In the genomic region with DNA sequence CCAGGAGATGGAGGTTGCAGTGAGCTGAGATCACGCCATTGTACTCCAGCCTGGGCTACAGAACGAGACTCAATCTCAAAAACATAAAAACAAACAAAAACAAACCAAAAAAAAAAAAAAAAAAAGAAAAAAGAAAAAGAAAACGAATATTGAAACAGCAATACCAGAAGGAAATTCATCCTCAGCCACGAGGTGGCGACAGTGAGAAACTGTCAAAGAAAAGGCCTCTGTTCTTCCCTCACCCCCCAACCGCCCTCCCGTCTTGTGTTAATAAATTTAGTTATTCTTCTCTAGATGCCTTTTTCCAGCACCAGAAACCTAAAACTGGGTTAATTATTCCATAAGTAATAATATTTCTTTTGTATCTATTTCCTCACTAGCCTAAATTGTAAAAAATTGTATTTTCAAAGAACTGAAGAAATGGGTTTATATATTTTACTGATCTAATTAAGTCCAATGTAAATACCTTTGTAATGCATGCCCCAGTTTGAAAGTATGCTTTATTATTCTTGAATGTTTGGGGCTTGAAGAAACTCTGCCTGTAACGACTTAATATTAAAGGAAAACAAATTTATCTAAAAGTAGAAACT, we compare ENCODE assay signal across 8 cellular contexts. TPM values are rescaled to one million over a fixed set of nuclear protein-coding genes. Genes with fewer than 3 reads are reported as not detected.
DNase-seq lines count a peak whose midpoint lies in the region; TF ChIP-seq lines count a peak whose summit lies in the region.

No MANE protein-coding gene starts in this region.

- intact Hi-C loops in ovary (cut with DNase I): no loop called here

- TF ChIP-seq CTCF in AG09309 (IDR thresholded peaks at IDR 0.05; ENCODE audit: control insufficient read depth, insufficient read depth, low read depth, low read length, missing control alignments) (peak; percentile 48), GM13977 (IDR thresholded peaks at IDR 0.05; ENCODE audit: extremely low read depth, insufficient read depth, missing control alignments) (peak; percentile 71), ovary (IDR thresholded peaks at IDR 0.05) (no peak)

- H3K27me3 ChIP-seq in ovary: no peaks in the 10 kb centered on the region

- no peak overlapping the region for H3K27ac ChIP-seq in ovary

- no peaks in the 10 kb centered on the region for H3K4me1 ChIP-seq in ovary (ENCODE audit: insufficient read depth)

- no peaks in the 10 kb centered on the region for H3K9me3 ChIP-seq in ovary

- H3K4me3 ChIP-seq in AG09309 (ENCODE audit: control insufficient read depth, low read depth, low read length) (no peak overlapping the region), ovary (no peak overlapping the region)

- DNase-seq in AG09309 (ENCODE audit: low read depth) (no peak), GM13977 (ENCODE audit: low spot score) (peak; percentile 47), NCI-H1694 treated with DMSO at 0.1 percent for 48 hours (lab: John Stamatoyannopoulos, UW) (peak; percentile 25), activated T-cell treated with anti-CD3 and anti-CD28 coated beads for 24 hours (ENCODE audit: low read depth) (peak; percentile 18), globus pallidus (ENCODE audit: low spot score) (peak; percentile 29), cerebellar nuclear complex (lab: John Stamatoyannopoulos, UW) (no peak), ovary (no peak)
- peak in 2 of 3 donors; percentile 9 to 35 for DNase-seq in stimulated activated CD4-positive, alpha-beta T cell treated with anti-CD3 and anti-CD28 coated beads, TNF-alpha, amount 100 ng/mL, for 1 hour (ENCODE audit: low read depth in 3 of 3, low spot score in 1 of 3)

- no peaks in the 10 kb centered on the region for H3K36me3 ChIP-seq in ovary

- no peak for TF ChIP-seq EP300 in ovary (IDR thresholded peaks at IDR 0.05)

- WGBS in ovary, 3 donors: 42 to 43% (median 42%) methylated on average over 8 of the region's 8 CpGs

- TF ChIP-seq POLR2A in ovary (IDR thresholded peaks at IDR 0.05): no peak

- in situ Hi-C loops in GM13977 (cut with MboI; ENCODE audit: low pct_unique_long_range_greater_than_20kb, low sequenced_read_pairs, unreplicated experiment): no loop called here

RNA-seq across cellular contexts. Expression of gene LIG4, which starts 38.6 kb away (rescaled TPM):
- 1 to 10 TPM; 4.3 to 7.2 (median 5.1) TPM for total RNA-seq in ovary
- polyA plus RNA-seq in ovary: 1 to 10 TPM; 3.5 to 6.6 TPM

RNA-seq across cellular contexts. Expression of gene ABHD13, which starts 41.4 kb away (rescaled TPM):
- 10 to 100 TPM in 1 of 7 donors, 1 to 10 TPM in 6; 7.2 to 13.7 (median 9.4) TPM for total RNA-seq in ovary
- 1 to 10 TPM; 6.0 to 6.3 TPM for polyA plus RNA-seq in ovary

Comparison
In these comparisons a context has a peak if more than half of its experiments do, and no peak if none do; other contexts are left out.
1. DNase-seq: peak in GM13977 (single experiment), NCI-H1694 treated with DMSO at 0.1 percent for 48 hours (single experiment), activated T-cell treated with anti-CD3 and anti-CD28 coated beads for 24 hours (single experiment), globus pallidus (single experiment) and stimulated activated CD4-positive, alpha-beta T cell treated with anti-CD3 and anti-CD28 coated beads, TNF-alpha, amount 100 ng/mL, for 1 hour (2 of 3); none in AG09309 (single experiment), cerebellar nuclear complex (0 of 2) and ovary (0 of 5).
2. CTCF ChIP-seq: peak in AG09309 (single experiment) and GM13977 (single experiment); none in ovary (0 of 3).